21 cellular contexts compared by ENCODE assay signal in the genomic region with DNA sequence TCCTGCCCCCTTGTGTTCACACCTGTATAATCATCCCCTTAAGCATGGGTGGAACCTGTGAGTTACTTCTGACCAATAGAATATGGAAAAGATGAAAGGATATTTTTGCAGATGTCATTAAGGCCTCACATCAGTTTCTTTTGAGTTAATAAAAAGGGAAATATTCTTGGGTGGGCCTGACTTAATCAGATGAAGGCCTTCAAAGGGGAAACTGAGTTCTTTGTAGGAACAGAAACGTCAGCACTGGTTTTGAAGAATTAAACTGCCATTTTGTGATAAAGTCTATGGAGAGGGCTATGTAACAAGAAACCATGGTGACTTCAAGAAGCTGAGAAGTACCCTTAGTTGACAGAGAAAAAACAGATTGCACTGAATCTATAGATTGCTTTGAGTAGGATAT.
DNase-seq lines count a peak whose midpoint lies in the region; ATAC-seq, FAIRE-seq and TF ChIP-seq lines count a peak whose summit lies in the region.
"Had no signal": no experiment of that assay in that cellular context is flagged by ENCODE, and none has a peak within 500 bp of the region (broad histone marks: within the 10 kb centered on the region; RNA-seq: fewer than 3 reads in every experiment).

No MANE protein-coding gene starts in this region.

- CTCF ChIA-PET in HepG2 (lab: Yijun Ruan, JAX; ENCODE audit: low intra/inter-chr PET ratio, low total read pairs) (no interaction called here), H1 (lab: Charles Lee; ENCODE audit: partially characterized antibody) (interaction anchor here (1.2 kb wide), 3 partner anchors 10 to 304 kb away, joined by 3 to 4 read pairs (median 3); no protein-coding TSS in a partner anchor)

- H3K18ac ChIP-seq in H1 (ENCODE audit: extremely low read depth, low read length), result no peak overlapping the region

- DNase-seq in HepG2 (ENCODE audit: low spot score) (no peak), right lobe of liver (no peak), H1 (ENCODE audit: low read depth in 1 of 2, low spot score in 2 of 2) (no peak), heart right ventricle (no peak), suprapubic skin (ENCODE audit: low spot score in 2 of 2) (no peak), esophagus squamous epithelium (lab: John Stamatoyannopoulos, UW) (no peak)
- DNase-seq in activated CD8-positive, alpha-beta memory T cell treated with anti-CD3 and anti-CD28 coated beads, Interleukin-2, amount 50 U/mL, for 48 hours, result no peak
- DNase-seq: Calu3; CD8-positive, alpha-beta T cell; DND-41; GM23248; IMR-90; KBM-7 had no signal

- no peak overlapping the region for H2BK15ac ChIP-seq in H1 (ENCODE audit: low read length)

- no peak overlapping the region for H4K91ac ChIP-seq in H1 (replicated peaks; ENCODE audit: insufficient read length, low read length)

- H2AFZ ChIP-seq in HepG2 (ENCODE audit: low read length) (no peak overlapping the region), OCI-LY1 (ENCODE audit: low read length) (no peak overlapping the region), H1 (ENCODE audit: low read length) (no peak overlapping the region)
- H2AFZ ChIP-seq: GM23248 had no signal

- H4K8ac ChIP-seq in H1 (ENCODE audit: extremely low read depth, insufficient read depth, low read length), result no peak overlapping the region

- no peak overlapping the region for H3K23ac ChIP-seq in H1 (ENCODE audit: insufficient read length)

- POLR2A ChIA-PET in HepG2 (lab: Yijun Ruan, JAX), result no interaction called here
- POLR2A ChIA-PET in H1 (lab: Charles Lee; ENCODE audit: partially characterized antibody), result no interaction called here

- H3K4me2 ChIP-seq in HepG2 (ENCODE audit: low read depth, low read length) (no peak overlapping the region), OCI-LY1 (ENCODE audit: low read length) (no peak overlapping the region), H1 (ENCODE audit: insufficient read depth in 1 of 2, low read depth in 2 of 2, low read length in 2 of 2) (no peak overlapping the region)
- H3K4me2 ChIP-seq: A549, BLaER1 had no signal

- no peak overlapping the region for H2BK20ac ChIP-seq in H1 (ENCODE audit: low read length)

- H2AK5ac ChIP-seq in H1 (ENCODE audit: low read depth, low read length), result no peak overlapping the region

- H3K56ac ChIP-seq in H1 (replicated peaks; ENCODE audit: insufficient read length, low read depth, low read length), result no peak overlapping the region

- TF ChIP-seq EP300 in HepG2 (IDR thresholded peaks at IDR 0.05; ENCODE audit: low read depth in 2 of 2, low read length in 2 of 2), result no peak
- no peak for TF ChIP-seq EP300 in HepG2 (CRISPR knock-in tag; IDR thresholded peaks at IDR 0.05; ENCODE audit: borderline replicate concordance)
- no peak for TF ChIP-seq EP300 in H1 (IDR thresholded peaks at IDR 0.05; ENCODE audit: borderline replicate concordance in 1 of 2, low read depth in 2 of 2, low read length in 2 of 2)
- no peak for TF ChIP-seq EP300 in suprapubic skin (IDR thresholded peaks at IDR 0.05)

- H3K79me1 ChIP-seq in H1 (ENCODE audit: low read depth, low read length), result no peaks in the 10 kb centered on the region

- TF ChIP-seq CTCF in HepG2 (CRISPR knock-in tag; IDR thresholded peaks at IDR 0.05) (no peak), right lobe of liver (IDR thresholded peaks at IDR 0.05) (no peak), OCI-LY1 (IDR thresholded peaks at IDR 0.05; ENCODE audit: low read length) (peak; percentile 12; the same call in 1 of the 2 replicates), H1 (IDR thresholded peaks at IDR 0.05; ENCODE audit: control extremely low read depth in 1 of 3, insufficient read depth in 1 of 3, low read depth in 1 of 3, low read length in 3 of 3) (peak in 1 of 3 experiments; percentile 35; a peak in 1 of 4 replicates), heart right ventricle (IDR thresholded peaks at IDR 0.05) (no peak), suprapubic skin (IDR thresholded peaks at IDR 0.05) (no peak), esophagus squamous epithelium (IDR thresholded peaks at IDR 0.05) (no peak)

- in situ Hi-C loops in HepG2 (cut with HindIII; ENCODE audit: extremely low pct_ligation_motif_present, low pct_unique_long_range_greater_than_20kb), result no loop called here

- H3K79me2 ChIP-seq in HepG2 (ENCODE audit: insufficient read depth, low read length), result no peaks in the 10 kb centered on the region
- no peaks in the 10 kb centered on the region for H3K79me2 ChIP-seq in OCI-LY1 (ENCODE audit: insufficient read depth, low read length)
- no peaks in the 10 kb centered on the region for H3K79me2 ChIP-seq in H1 (ENCODE audit: control insufficient read depth in 1 of 2, insufficient read depth in 2 of 2, low read length in 2 of 2)

- H3K4me3 ChIP-seq in HepG2 (replicated peaks in 1 of 3; ENCODE audit: insufficient read depth in 1 of 3, low read depth in 2 of 3, low read length in 3 of 3) (no peak overlapping the region), right lobe of liver (no peak overlapping the region), OCI-LY1 (ENCODE audit: low read depth, low read length, poor library complexity, severe bottlenecking) (no peak overlapping the region), H1 (ENCODE audit: extremely low read depth in 1 of 4, insufficient read depth in 2 of 4, low read depth in 3 of 4, low read length in 4 of 4) (no peak overlapping the region), heart right ventricle (no peak overlapping the region), suprapubic skin (no peak overlapping the region), esophagus squamous epithelium (no peak overlapping the region)
- H3K4me3 ChIP-seq: A549, BLaER1, GM23248 had no signal

- no peak overlapping the region for H3K9ac ChIP-seq in HepG2 (ENCODE audit: insufficient read depth, low read depth, low read length)
- no peak overlapping the region for H3K9ac ChIP-seq in OCI-LY1 (ENCODE audit: low read length)
- H3K9ac ChIP-seq in H1 (replicated peaks in 1 of 4; ENCODE audit: extremely low read depth in 1 of 4, low read depth in 3 of 4, low read length in 3 of 4), result no peak overlapping the region
- H3K9ac ChIP-seq: BLaER1, GM23248 had no signal

- no peak overlapping the region for H2BK12ac ChIP-seq in H1 (ENCODE audit: low read depth, low read length)

- H3K14ac ChIP-seq in H1 (ENCODE audit: insufficient read length), result no peak overlapping the region

- H3K23me2 ChIP-seq in H1 (ENCODE audit: low read depth, low read length), result 0 out of 2 replicates have a peak, but pooled peaks cover 3% of the 10 kb centered on the region

- 3% methylated on average over 1 of the region's 1 CpG for WGBS in HepG2 (ENCODE audit: low lambda C conversion rate)
- 9% methylated on average over 1 of the region's 1 CpG for WGBS in right lobe of liver (ENCODE audit: insufficient coverage, low coverage, low lambda C conversion rate, missing lambda C conversion rate)
- WGBS in H1 (ENCODE audit: extremely low coverage in 1 of 2, insufficient coverage in 1 of 2, insufficient read length in 1 of 2, insufficient replicate concordance in 2 of 2, low coverage in 1 of 2, low lambda C conversion rate in 2 of 2, missing lambda C conversion rate in 1 of 2), 2 experiments, result 67% methylated on average over 1 of the region's 1 CpG; no CpG with 5 or more reads in 1 of the 2 experiments
- 42 to 59% methylated on average over 1 of the region's 1 CpG for WGBS in heart right ventricle, 2 donors
- 67% methylated on average over 1 of the region's 1 CpG for WGBS in suprapubic skin
- 52 to 69% methylated on average over 1 of the region's 1 CpG for WGBS in esophagus squamous epithelium, 2 donors

- H3K9me2 ChIP-seq in OCI-LY1 (ENCODE audit: low read depth, low read length), result no peaks in the 10 kb centered on the region

- intact Hi-C loops in HepG2 (cut with micrococcal nuclease; ENCODE audit: unreplicated experiment), result loop anchor here (5.0 kb wide), 1 partner anchor 321 kb away; no protein-coding TSS in a partner anchor
- intact Hi-C loops in right lobe of liver (cut with DNase I), result no loop called here
- intact Hi-C loops in heart right ventricle (cut with DNase I), result no loop called here
- intact Hi-C loops in esophagus squamous epithelium (cut with DNase I), result no loop called here

- ATAC-seq in HepG2, result peak; percentile 49; the same call in 2 of the 3 replicates
- ATAC-seq in right lobe of liver, result no peak
- no peak for ATAC-seq in heart right ventricle
- ATAC-seq: A549; CD8-positive, alpha-beta T cell had no signal

- H2BK120ac ChIP-seq in H1 (replicated peaks; ENCODE audit: low read depth, low read length), result no peak overlapping the region

- no peak overlapping the region for H3K27ac ChIP-seq in HepG2 (ENCODE audit: extremely low read length, insufficient read depth, low read length)
- H3K27ac ChIP-seq in right lobe of liver, result no peak overlapping the region
- H3K27ac ChIP-seq in OCI-LY1 (ENCODE audit: low read depth, low read length, poor library complexity, severe bottlenecking), result no peak overlapping the region
- H3K27ac ChIP-seq in H1 (ENCODE audit: low read depth, low read length), result no peak overlapping the region
- no peak overlapping the region for H3K27ac ChIP-seq in heart right ventricle
- no peak overlapping the region for H3K27ac ChIP-seq in suprapubic skin
- no peak overlapping the region for H3K27ac ChIP-seq in esophagus squamous epithelium
- H3K27ac ChIP-seq: 22Rv1, A549, BLaER1, GM23248, HL-60 had no signal

- no peak for TF ChIP-seq POLR2A in HepG2 (IDR thresholded peaks at IDR 0.05; ENCODE audit: insufficient read depth in 1 of 2, low read depth in 2 of 2, low read length in 2 of 2)
- no peak for TF ChIP-seq POLR2A in right lobe of liver (IDR thresholded peaks at IDR 0.05)
- TF ChIP-seq POLR2A in H1 (IDR thresholded peaks at IDR 0.05; ENCODE audit: control extremely low read depth in 1 of 2, low read depth in 2 of 2, low read length in 2 of 2), result no peak
- no peak for TF ChIP-seq POLR2A in suprapubic skin (IDR thresholded peaks at IDR 0.05)
- TF ChIP-seq POLR2A in esophagus squamous epithelium (IDR thresholded peaks at IDR 0.05), result no peak

- FAIRE-seq in HepG2 (lab: Jason Lieb, UNC), result no peak
- no peak for FAIRE-seq in H1 (lab: Jason Lieb, UNC)
- FAIRE-seq: A549, G401.6, GM12892, GM18507 had no signal

- H3K27me3 ChIP-seq in HepG2 (ENCODE audit: control insufficient read depth in 1 of 2, insufficient read depth in 2 of 2, low read length in 2 of 2) (no peaks in the 10 kb centered on the region), right lobe of liver (no peaks in the 10 kb centered on the region), OCI-LY1 (ENCODE audit: insufficient read depth, low read length) (no peaks in the 10 kb centered on the region), H1 (replicated peaks in 1 of 4; ENCODE audit: control insufficient read depth in 3 of 4, extremely low read depth in 1 of 4, insufficient read depth in 3 of 4, low read length in 3 of 4) (no peaks in the 10 kb centered on the region), heart right ventricle (no peaks in the 10 kb centered on the region), suprapubic skin (no peaks in the 10 kb centered on the region), esophagus squamous epithelium (no peaks in the 10 kb centered on the region)
- H3K27me3 ChIP-seq: BLaER1 had no signal

- no peaks in the 10 kb centered on the region for H3K4me1 ChIP-seq in HepG2 (ENCODE audit: insufficient read depth, low read length)
- no peaks in the 10 kb centered on the region for H3K4me1 ChIP-seq in right lobe of liver
- H3K4me1 ChIP-seq in OCI-LY1 (ENCODE audit: insufficient read depth, low read length, severe bottlenecking), result no peaks in the 10 kb centered on the region
- no peaks in the 10 kb centered on the region for H3K4me1 ChIP-seq in H1 (replicated peaks in 1 of 4; ENCODE audit: control insufficient read depth in 3 of 4, insufficient read depth in 4 of 4, low read length in 3 of 4)
- no peaks in the 10 kb centered on the region for H3K4me1 ChIP-seq in heart right ventricle
- no peaks in the 10 kb centered on the region for H3K4me1 ChIP-seq in suprapubic skin
- no peaks in the 10 kb centered on the region for H3K4me1 ChIP-seq in esophagus squamous epithelium
- H3K4me1 ChIP-seq: A549, BLaER1 had no signal

- H4K5ac ChIP-seq in H1 (ENCODE audit: insufficient read length, low read depth, low read length), result no peak overlapping the region

- TF ChIP-seq RAD21 in HepG2 (CRISPR knock-in tag; IDR thresholded peaks at IDR 0.05) (no peak), H1 (IDR thresholded peaks at IDR 0.05 in 1 of 2, conservative IDR thresholded peaks at IDR 0.05 in 1 of 2; ENCODE audit: low read depth in 2 of 2, low read length in 2 of 2) (peak; percentile 34 to 36; a peak in 3 of 4 replicates)

- H4K20me1 ChIP-seq in HepG2 (ENCODE audit: insufficient read depth, low read length) (no peaks in the 10 kb centered on the region), OCI-LY1 (ENCODE audit: insufficient read depth, low read length) (no peaks in the 10 kb centered on the region), H1 (replicated peaks in 1 of 2; ENCODE audit: control insufficient read depth in 1 of 2, insufficient read depth in 2 of 2, low read length in 2 of 2) (no peaks in the 10 kb centered on the region)
- H4K20me1 ChIP-seq: BLaER1 had no signal

- H3K36me3 ChIP-seq in HepG2 (replicated peaks in 1 of 2; ENCODE audit: control insufficient read depth in 1 of 2, insufficient read depth in 2 of 2, low read length in 2 of 2) (no peaks in the 10 kb centered on the region), right lobe of liver (no peaks in the 10 kb centered on the region), OCI-LY1 (ENCODE audit: insufficient read depth, low read length) (no peaks in the 10 kb centered on the region), H1 (ENCODE audit: control insufficient read depth in 2 of 4, insufficient read depth in 4 of 4, low read length in 3 of 4) (no peaks in the 10 kb centered on the region), heart right ventricle (no peaks in the 10 kb centered on the region), suprapubic skin (no peaks in the 10 kb centered on the region), esophagus squamous epithelium (no peaks in the 10 kb centered on the region)
- H3K36me3 ChIP-seq: BLaER1 had no signal

- H2BK5ac ChIP-seq in H1 (ENCODE audit: low read depth, low read length), result no peak overlapping the region

- H3K9me3 ChIP-seq in HepG2 (ENCODE audit: low read length), result peaks cover 4% of the 10 kb centered on the region
- no peaks in the 10 kb centered on the region for H3K9me3 ChIP-seq in right lobe of liver
- no peaks in the 10 kb centered on the region for H3K9me3 ChIP-seq in OCI-LY1 (ENCODE audit: low read length)
- H3K9me3 ChIP-seq in H1 (ENCODE audit: insufficient read depth in 2 of 2, low read depth in 1 of 2, low read length in 1 of 2), result no peaks in the 10 kb centered on the region
- H3K9me3 ChIP-seq in heart right ventricle, result peaks cover 0 to 25% (median 5%) of the 10 kb centered on the region in 11 donors
- H3K9me3 ChIP-seq in suprapubic skin, result peaks cover 2% of the 10 kb centered on the region
- H3K9me3 ChIP-seq in esophagus squamous epithelium, result peaks cover 0 to 6% (median 0%) of the 10 kb centered on the region in 3 donors
- H3K9me3 ChIP-seq: A549 had no signal

- H3K4ac ChIP-seq in H1 (replicated peaks; ENCODE audit: insufficient read length, low read depth, low read length), result no peak overlapping the region

- H3F3A ChIP-seq in OCI-LY1 (ENCODE audit: insufficient read depth, low read length), result no peaks in the 10 kb centered on the region

- BruUV-seq in HepG2 (replicated peaks; lab: Mats Ljungman, UMichigan), result no TSS peak
